Comparison of ENCODE assay signal across 8 cellular contexts in the genomic region with DNA sequence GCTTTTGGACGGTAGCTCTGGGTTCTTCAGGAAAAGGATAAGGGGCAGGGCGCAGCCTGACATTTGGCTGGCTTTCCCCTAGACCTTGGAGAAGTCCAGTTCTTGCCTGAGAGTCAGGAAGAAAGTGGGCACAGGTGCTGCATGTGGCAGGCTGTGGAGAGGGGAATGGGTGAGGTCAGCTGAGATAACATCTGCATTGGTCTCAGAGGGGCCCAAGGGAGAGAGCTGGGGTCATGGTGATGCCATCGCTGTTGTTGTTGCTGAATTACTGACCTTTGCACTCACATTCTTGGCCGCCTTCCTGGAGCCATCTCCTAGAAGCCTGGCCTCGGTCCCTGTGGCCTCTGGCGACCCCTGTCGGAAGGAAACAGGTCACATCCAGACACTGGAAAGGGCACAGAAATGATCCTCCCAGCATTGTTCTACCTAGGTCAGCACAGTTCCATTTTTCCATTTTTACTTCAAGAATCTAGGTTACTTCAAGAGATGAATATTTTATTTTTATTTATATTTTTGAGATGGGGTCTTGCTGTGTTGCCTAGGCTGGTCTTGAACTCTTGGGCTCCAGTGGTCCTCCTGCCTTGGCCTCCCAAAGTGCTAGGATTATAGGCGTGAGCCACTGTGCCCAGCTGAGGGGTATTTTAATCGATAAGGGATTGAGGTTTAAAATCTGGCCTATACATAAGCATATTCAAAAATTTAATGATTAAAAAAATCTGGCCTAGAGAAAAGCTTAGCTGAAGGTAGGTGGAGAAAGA. TPM values are rescaled to one million over a fixed set of nuclear protein-coding genes. Genes with fewer than 3 reads are reported as not detected.
DNase-seq lines count a peak whose midpoint lies in the region; ATAC-seq and TF ChIP-seq lines count a peak whose summit lies in the region.

No MANE protein-coding gene starts in this region.

- peaks cover 12% of the 10 kb centered on the region for H3K4me1 ChIP-seq in mucosa of stomach (ENCODE audit: control insufficient read depth, insufficient read depth, low read length)

- H3K4me3 ChIP-seq in epithelial cell of proximal tubule (ENCODE audit: low read depth, low read length) (no peak overlapping the region), mucosa of stomach (ENCODE audit: low read length) (no peak overlapping the region)

- peak overlapping the region; percentile 5 for H3K9ac ChIP-seq in mucosa of stomach (ENCODE audit: low read length)

- peak; percentile 92 for TF ChIP-seq CTCF in epithelial cell of proximal tubule (conservative IDR thresholded peaks at IDR 0.05; ENCODE audit: low read depth, low read length)

- no peaks in the 10 kb centered on the region for H3K36me3 ChIP-seq in mucosa of stomach (ENCODE audit: control insufficient read depth, insufficient read depth, low read length)

- no peak for ATAC-seq in HG03135 (IDR thresholded peaks at IDR 0.05; ENCODE audit: unreplicated experiment)

- peak; percentile 59 for DNase-seq in NK-92 treated with Interleukin-12 subunit alpha and Interleukin-12 subunit beta, amount 100 ng/mL, for 24 hours (lab: John Stamatoyannopoulos, UW)
- DNase-seq in NK-92 (lab: John Stamatoyannopoulos, UW; ENCODE audit: unreplicated experiment) (no peak), NCI-H748 treated with DMSO at 0.1 percent for 48 hours (lab: John Stamatoyannopoulos, UW) (peak; percentile 55), epithelial cell of proximal tubule (ENCODE audit: low read depth) (peak; percentile 16)
- DNase-seq in activated CD8-positive, alpha-beta memory T cell treated with anti-CD3 and anti-CD28 coated beads for 24 hours, result peak; percentile 81
- DNase-seq in stimulated activated naive CD4-positive, alpha-beta T cell (lab: John Stamatoyannopoulos, UW), result peak; percentile 10 to 60 (median 46)

- H3K27me3 ChIP-seq in mucosa of stomach (ENCODE audit: control insufficient read depth, insufficient read depth, low read length), result no peaks in the 10 kb centered on the region

- no peaks in the 10 kb centered on the region for H3K9me3 ChIP-seq in mucosa of stomach (ENCODE audit: control insufficient read depth, low read length)

RNA-seq across cellular contexts. Expression of a gene that starts 6.5 kb away (rescaled TPM):
- total RNA-seq in epithelial cell of proximal tubule, result 3.7 and 11.4 TPM in 2 replicates

RNA-seq across cellular contexts. Expression of a gene that starts 9.1 kb away (rescaled TPM):
- total RNA-seq in epithelial cell of proximal tubule, result not detected in 2 replicates

RNA-seq across cellular contexts. Expression of a gene that starts 43.6 kb away (rescaled TPM):
- 5.0 and 5.7 TPM in 2 replicates for total RNA-seq in epithelial cell of proximal tubule
